ENCODE assay signal across 1 cellular context in the genomic region with DNA sequence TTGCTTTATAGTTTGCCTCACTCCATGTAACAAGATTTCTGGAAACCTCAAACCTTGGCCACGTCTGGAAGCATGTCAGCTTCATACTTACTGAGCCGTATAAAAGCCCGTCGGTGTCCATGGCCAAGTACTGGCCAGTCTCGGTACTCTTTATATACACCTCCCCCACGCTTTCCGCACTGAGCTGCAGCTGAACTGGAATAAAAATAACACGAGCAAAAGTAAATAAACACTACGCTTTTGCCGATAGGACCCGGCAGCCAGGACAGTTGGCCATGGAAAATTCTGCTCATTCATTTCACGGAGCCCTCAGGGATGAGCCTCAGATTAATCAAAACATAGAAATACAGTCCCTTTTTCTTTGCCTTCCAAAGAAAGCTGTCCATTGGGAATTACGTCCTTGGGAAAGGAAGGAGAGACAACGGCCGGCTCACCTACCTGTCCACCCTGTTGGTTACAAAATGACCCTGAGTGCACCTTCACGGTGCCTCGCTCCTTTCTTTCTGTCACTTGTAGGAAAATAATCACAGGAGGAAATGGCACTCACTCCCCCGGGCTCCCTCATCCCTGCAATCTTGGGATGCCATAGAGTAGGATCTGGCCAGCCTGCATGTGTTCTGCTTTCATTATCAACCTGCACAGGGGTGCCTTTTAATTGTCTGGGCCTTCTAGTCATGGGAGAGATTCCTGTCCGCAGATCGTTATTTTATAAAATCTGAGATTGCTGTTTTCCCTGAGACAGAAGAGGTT.
TF ChIP-seq lines count a peak whose summit lies in the region.

No MANE protein-coding gene starts in this region.

TF ChIP-seq in HEK293, 187 proteins besides CTCF, POLR2A, EP300 and RAD21 (continued from another document):
- no peak for TF ChIP-seq SALL2 (tag by site-specific recombination; IDR thresholded peaks at IDR 0.05; ENCODE audit: borderline replicate concordance)
- TF ChIP-seq ZBTB21 (tag by site-specific recombination; IDR thresholded peaks at IDR 0.05), result no peak
- TF ChIP-seq TCF7L2 (IDR thresholded peaks at IDR 0.05; ENCODE audit: borderline replicate concordance, low read depth, low read length), result 0 out of 2 replicates have a peak, but pooled peaks have one; percentile 20
- TF ChIP-seq ZNF433 (tag by site-specific recombination; IDR thresholded peaks at IDR 0.05; ENCODE audit: low read depth), result no peak
- TF ChIP-seq TRIM28 (IDR thresholded peaks at IDR 0.05; ENCODE audit: borderline replicate concordance, low read length), result peak; percentile 86; the same call in 1 of the 2 replicates
- TF ChIP-seq, protein P1, sequence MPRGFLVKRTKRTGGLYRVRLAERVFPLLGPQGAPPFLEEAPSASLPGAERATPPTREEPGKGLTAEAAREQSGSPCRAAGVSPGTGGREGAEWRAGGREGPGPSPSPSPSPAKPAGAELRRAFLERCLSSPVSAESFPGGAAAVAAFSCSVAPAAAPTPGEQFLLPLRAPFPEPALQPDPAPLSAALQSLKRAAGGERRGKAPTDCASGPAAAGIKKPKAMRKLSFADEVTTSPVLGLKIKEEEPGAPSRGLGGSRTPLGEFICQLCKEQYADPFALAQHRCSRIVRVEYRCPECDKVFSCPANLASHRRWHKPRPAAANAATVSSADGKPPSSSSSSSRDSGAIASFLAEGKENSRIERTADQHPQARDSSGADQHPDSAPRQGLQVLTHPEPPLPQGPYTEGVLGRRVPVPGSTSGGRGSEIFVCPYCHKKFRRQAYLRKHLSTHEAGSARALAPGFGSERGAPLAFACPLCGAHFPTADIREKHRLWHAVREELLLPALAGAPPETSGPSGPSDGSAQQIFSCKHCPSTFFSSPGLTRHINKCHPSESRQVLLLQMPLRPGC (tag by site-specific recombination; IDR thresholded peaks at IDR 0.05), result no peak
- TF ChIP-seq ZNF140 (tag by site-specific recombination; IDR thresholded peaks at IDR 0.05), result no peak
- no peak for TF ChIP-seq GFI1B (tag by site-specific recombination; IDR thresholded peaks at IDR 0.05)
- TF ChIP-seq, protein P2, sequence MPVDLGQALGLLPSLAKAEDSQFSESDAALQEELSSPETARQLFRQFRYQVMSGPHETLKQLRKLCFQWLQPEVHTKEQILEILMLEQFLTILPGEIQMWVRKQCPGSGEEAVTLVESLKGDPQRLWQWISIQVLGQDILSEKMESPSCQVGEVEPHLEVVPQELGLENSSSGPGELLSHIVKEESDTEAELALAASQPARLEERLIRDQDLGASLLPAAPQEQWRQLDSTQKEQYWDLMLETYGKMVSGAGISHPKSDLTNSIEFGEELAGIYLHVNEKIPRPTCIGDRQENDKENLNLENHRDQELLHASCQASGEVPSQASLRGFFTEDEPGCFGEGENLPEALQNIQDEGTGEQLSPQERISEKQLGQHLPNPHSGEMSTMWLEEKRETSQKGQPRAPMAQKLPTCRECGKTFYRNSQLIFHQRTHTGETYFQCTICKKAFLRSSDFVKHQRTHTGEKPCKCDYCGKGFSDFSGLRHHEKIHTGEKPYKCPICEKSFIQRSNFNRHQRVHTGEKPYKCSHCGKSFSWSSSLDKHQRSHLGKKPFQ (tag by site-specific recombination; IDR thresholded peaks at IDR 0.05), result no peak
- no peak for TF ChIP-seq ZNF350 (tag by site-specific recombination; IDR thresholded peaks at IDR 0.05)
- TF ChIP-seq, protein P3, sequence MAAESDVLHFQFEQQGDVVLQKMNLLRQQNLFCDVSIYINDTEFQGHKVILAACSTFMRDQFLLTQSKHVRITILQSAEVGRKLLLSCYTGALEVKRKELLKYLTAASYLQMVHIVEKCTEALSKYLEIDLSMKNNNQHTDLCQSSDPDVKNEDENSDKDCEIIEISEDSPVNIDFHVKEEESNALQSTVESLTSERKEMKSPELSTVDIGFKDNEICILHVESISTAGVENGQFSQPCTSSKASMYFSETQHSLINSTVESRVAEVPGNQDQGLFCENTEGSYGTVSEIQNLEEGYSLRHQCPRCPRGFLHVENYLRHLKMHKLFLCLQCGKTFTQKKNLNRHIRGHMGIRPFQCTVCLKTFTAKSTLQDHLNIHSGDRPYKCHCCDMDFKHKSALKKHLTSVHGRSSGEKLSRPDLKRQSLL (tag by site-specific recombination; IDR thresholded peaks at IDR 0.05), result no peak
- peak; percentile 58 for TF ChIP-seq ZNF335 (tag by site-specific recombination; conservative IDR thresholded peaks at IDR 0.05)
- TF ChIP-seq ZNF223 (tag by site-specific recombination; IDR thresholded peaks at IDR 0.05), result no peak
- no peak for TF ChIP-seq ZNF548 (tag by site-specific recombination; IDR thresholded peaks at IDR 0.05)
- TF ChIP-seq BCL11A (tag by site-specific recombination; IDR thresholded peaks at IDR 0.05; ENCODE audit: low read depth), result no peak
- no peak for TF ChIP-seq ZNF148 (tag by site-specific recombination; IDR thresholded peaks at IDR 0.05; ENCODE audit: borderline replicate concordance)
- TF ChIP-seq PBX3 (CRISPR knock-in tag; IDR thresholded peaks at IDR 0.05), result no peak
- no peak for TF ChIP-seq OSR2 (tag by site-specific recombination; IDR thresholded peaks at IDR 0.05)
- TF ChIP-seq ZFP41 (tag by site-specific recombination; IDR thresholded peaks at IDR 0.05; ENCODE audit: borderline replicate concordance), result no peak
